ENCODE assay signal across 8 cellular contexts in genomic region chr1:207336559-207337467, GRCh38. TPM values are rescaled to one million over a fixed set of nuclear protein-coding genes. Genes with fewer than 3 reads are reported as not detected.
DNase-seq lines count a peak whose midpoint lies in the region; ATAC-seq lines count a peak whose summit lies in the region.

No MANE protein-coding gene starts in this region.

- peak overlapping the region; percentile 5 for H3K4me3 Mint-ChIP-seq in activated T-cell treated with anti-CD3 and anti-CD28 coated beads, Interleukin-2, amount 50 U/mL, for 4 hours

- peak overlapping the region; percentile 10 for H3K27ac ChIP-seq in muscle layer of duodenum (ENCODE audit: low read length)

- peaks cover 71% of the 10 kb centered on the region for H3K36me3 Mint-ChIP-seq in activated T-cell treated with anti-CD3 and anti-CD28 coated beads, Interleukin-2, amount 50 U/mL, for 4 hours (ENCODE audit: insufficient read depth)

- peaks cover 41 to 51% of the 10 kb centered on the region in 2 donors for H3K36me3 ChIP-seq in muscle layer of duodenum (ENCODE audit: control insufficient read depth in 1 of 2, insufficient read depth in 2 of 2, low read length in 2 of 2)

- ATAC-seq in GM19468 (IDR thresholded peaks at IDR 0.05; ENCODE audit: extremely low read depth, unreplicated experiment) (peak; percentile 50), HG03521 (IDR thresholded peaks at IDR 0.05; ENCODE audit: unreplicated experiment) (peak; percentile 63)
- peak; percentile 81 to 83 for ATAC-seq in activated T-cell treated with anti-CD3 and anti-CD28 coated beads, Interleukin-2, amount 50 U/mL, for 4 hours

- no peaks in the 10 kb centered on the region for H3K4me1 ChIP-seq in muscle layer of duodenum (ENCODE audit: control insufficient read depth in 1 of 2, insufficient read depth in 2 of 2, low read length in 2 of 2)

- no peaks in the 10 kb centered on the region for H3K27me3 ChIP-seq in muscle layer of duodenum (ENCODE audit: low read depth, low read length)

- DNase-seq in ELR (ENCODE audit: low read depth) (peak; percentile 33), NCI-H524 treated with DMSO at 0.1 percent for 48 hours (lab: John Stamatoyannopoulos, UW) (no peak), ecto neural progenitor cell (ENCODE audit: low spot score) (no peak)
- no peak for DNase-seq in activated T-cell treated with anti-CD3 and anti-CD28 coated beads, Interleukin-2, amount 50 U/mL, for 4 hours
- no peak for DNase-seq in activated CD4-positive, CD25-positive, alpha-beta regulatory T cell (lab: John Stamatoyannopoulos, UW)

- no peaks in the 10 kb centered on the region for H3K9me3 ChIP-seq in muscle layer of duodenum (ENCODE audit: control insufficient read depth in 1 of 2, low read length in 2 of 2)

- peaks cover 19% of the 10 kb centered on the region for H3K9me3 Mint-ChIP-seq in activated T-cell treated with anti-CD3 and anti-CD28 coated beads, Interleukin-2, amount 50 U/mL, for 4 hours

- no peak overlapping the region for H3K4me3 ChIP-seq in muscle layer of duodenum (ENCODE audit: low read depth in 1 of 2, low read length in 2 of 2)

- H3K27me3 Mint-ChIP-seq in activated T-cell treated with anti-CD3 and anti-CD28 coated beads, Interleukin-2, amount 50 U/mL, for 4 hours (ENCODE audit: low read depth), result no peaks in the 10 kb centered on the region

- H3K4me1 Mint-ChIP-seq in activated T-cell treated with anti-CD3 and anti-CD28 coated beads, Interleukin-2, amount 50 U/mL, for 4 hours (ENCODE audit: low read depth), result peaks cover 73% of the 10 kb centered on the region

RNA-seq across cellular contexts. Expression of gene CD55, which starts 15.3 kb away (rescaled TPM):
- total RNA-seq in activated T-cell treated with anti-CD3 and anti-CD28 coated beads, Interleukin-2, amount 50 U/mL, for 4 hours, result 100 to 1,000 TPM; 103 to 119 (median 103) TPM
